In genomic region chr16:88325976-88326375, GRCh38 we compare ENCODE assay signal across 26 cellular contexts. TPM values are rescaled to one million over a fixed set of nuclear protein-coding genes. Genes with fewer than 3 reads are reported as not detected.
DNase-seq lines count a peak whose midpoint lies in the region; ATAC-seq, FAIRE-seq and TF ChIP-seq lines count a peak whose summit lies in the region.
"Had no signal": no experiment of that assay in that cellular context is flagged by ENCODE, and none has a peak within 500 bp of the region (broad histone marks: within the 10 kb centered on the region; RNA-seq: fewer than 3 reads in every experiment).

No MANE protein-coding gene starts in this region.

- peak overlapping the region; percentile 63 for H4K91ac ChIP-seq in mesenchymal stem cell (ENCODE audit: low read length)

- no peak overlapping the region for H3K4me2 ChIP-seq in astrocyte (ENCODE audit: low read length)
- H3K4me2 ChIP-seq in mesenchymal stem cell (ENCODE audit: low read length, poor library complexity, severe bottlenecking), result no peak overlapping the region
- H3K4me2 ChIP-seq: BLaER1 treated with 17β-estradiol and CSF1 and Interleukin-3, amounts not matched to agents 10 nM and 100 nM; GM23338 had no signal

- peak overlapping the region in 1 of 2 experiments; percentile 85 for H3K14ac ChIP-seq in mesenchymal stem cell (ENCODE audit: low read length in 2 of 2)

- H3K4ac ChIP-seq in mesenchymal stem cell (ENCODE audit: low read depth in 1 of 2, low read length in 2 of 2), result no peak overlapping the region

- H3K9ac ChIP-seq in astrocyte (ENCODE audit: low read length), result no peak overlapping the region
- H3K9ac ChIP-seq in mesenchymal stem cell (ENCODE audit: low read length), result no peak overlapping the region
- H3K9ac ChIP-seq: BLaER1 treated with 17β-estradiol and CSF1 and Interleukin-3, amounts not matched to agents 10 nM and 100 nM had no signal

- no peak overlapping the region for H2AK5ac ChIP-seq in mesenchymal stem cell (ENCODE audit: low read length, severe bottlenecking)

- intact Hi-C loops in ascending aorta (cut with DNase I), result no loop called here

- WGBS in mesenchymal stem cell, result 89% methylated on average over 3 of the region's 3 CpGs

- H3K27me3 ChIP-seq in astrocyte (ENCODE audit: insufficient read depth, low read length), result no peaks in the 10 kb centered on the region
- H3K27me3 ChIP-seq in mesenchymal stem cell (ENCODE audit: control insufficient read depth in 1 of 2, insufficient read depth in 1 of 2, low read length in 2 of 2), result no peaks in the 10 kb centered on the region
- no peaks in the 10 kb centered on the region for H3K27me3 ChIP-seq in ascending aorta
- H3K27me3 ChIP-seq: BE2C; BLaER1 treated with 17β-estradiol and CSF1 and Interleukin-3, amounts not matched to agents 10 nM and 100 nM had no signal

- DNase-seq in activated naive CD8-positive, alpha-beta T cell treated with anti-CD3 and anti-CD28 coated beads for 36 hours, result no peak
- DNase-seq in astrocyte (ENCODE audit: low read depth) (no peak), mesenchymal stem cell (no peak), ascending aorta (ENCODE audit: low spot score in 2 of 2) (no peak), left lobe of liver (ENCODE audit: low spot score) (no peak)
- DNase-seq in activated T-cell treated with anti-CD3 and anti-CD28 coated beads, Interleukin-2, amount 50 U/mL, for 24 hours, result no peak
- DNase-seq: ACHN; AML-193; BE2C; CD4-positive, alpha-beta T cell; CD8-positive, alpha-beta memory T cell; DMS 273 treated with DMSO at 0.1 percent for 48 hours; DMS79; EL; GDM1 had no signal

- no peaks in the 10 kb centered on the region for H3K36me3 Mint-ChIP-seq in activated naive CD8-positive, alpha-beta T cell
- no peaks in the 10 kb centered on the region for H3K36me3 Mint-ChIP-seq in activated naive CD8-positive, alpha-beta T cell treated with anti-CD3 and anti-CD28 coated beads for 36 hours
- H3K36me3 Mint-ChIP-seq in astrocyte (ENCODE audit: low read depth, unreplicated experiment), result peaks cover 2% of the 10 kb centered on the region
- H3K36me3 Mint-ChIP-seq in activated T-cell treated with anti-CD3 and anti-CD28 coated beads, Interleukin-2, amount 50 U/mL, for 24 hours (ENCODE audit: low read depth), result no peaks in the 10 kb centered on the region
- H3K36me3 Mint-ChIP-seq: CD14-positive monocyte; CD8-positive, alpha-beta memory T cell had no signal

- H3K27ac ChIP-seq in astrocyte (ENCODE audit: low read depth, low read length), result no peak overlapping the region
- H3K27ac ChIP-seq in mesenchymal stem cell (ENCODE audit: low read length, poor library complexity, severe bottlenecking), result no peak overlapping the region
- no peak overlapping the region for H3K27ac ChIP-seq in ascending aorta
- H3K27ac ChIP-seq: 22Rv1; BLaER1 treated with 17β-estradiol and CSF1 and Interleukin-3, amounts not matched to agents 10 nM and 100 nM had no signal

- peaks cover 1% of the 10 kb centered on the region for H3K27me3 Mint-ChIP-seq in activated naive CD8-positive, alpha-beta T cell
- no peaks in the 10 kb centered on the region for H3K27me3 Mint-ChIP-seq in activated naive CD8-positive, alpha-beta T cell treated with anti-CD3 and anti-CD28 coated beads for 36 hours
- peaks cover 6% of the 10 kb centered on the region for H3K27me3 Mint-ChIP-seq in astrocyte (ENCODE audit: low read depth, unreplicated experiment)
- H3K27me3 Mint-ChIP-seq in activated T-cell treated with anti-CD3 and anti-CD28 coated beads, Interleukin-2, amount 50 U/mL, for 24 hours, result no peaks in the 10 kb centered on the region
- H3K27me3 Mint-ChIP-seq: CD4-positive, alpha-beta T cell had no signal

- H3K9me3 ChIP-seq in astrocyte (ENCODE audit: insufficient read depth, low read depth, low read length) (peaks cover 6% of the 10 kb centered on the region), mesenchymal stem cell (ENCODE audit: control insufficient read depth, low read length) (peaks cover 3% of the 10 kb centered on the region), ascending aorta (no peaks in the 10 kb centered on the region)
- H3K9me3 ChIP-seq: BE2C, HAP-1 had no signal

- H3K36me3 ChIP-seq in astrocyte (ENCODE audit: insufficient read depth, low read length), result no peaks in the 10 kb centered on the region
- H3K36me3 ChIP-seq in mesenchymal stem cell (ENCODE audit: control insufficient read depth in 1 of 2, insufficient read depth in 2 of 2, low read depth in 1 of 2, low read length in 2 of 2), result no peaks in the 10 kb centered on the region
- H3K36me3 ChIP-seq in ascending aorta, result no peaks in the 10 kb centered on the region
- H3K36me3 ChIP-seq: BE2C; BLaER1 treated with 17β-estradiol and CSF1 and Interleukin-3, amounts not matched to agents 10 nM and 100 nM; HAP-1 had no signal

- H4K20me1 ChIP-seq in astrocyte (ENCODE audit: insufficient read depth, low read length), result no peaks in the 10 kb centered on the region

- ATAC-seq in GM19328 (IDR thresholded peaks at IDR 0.05; ENCODE audit: unreplicated experiment) (no peak), left lobe of liver (no peak)
- ATAC-seq: GM12878, GM23338 had no signal

- no peak overlapping the region for H3K18ac ChIP-seq in mesenchymal stem cell (ENCODE audit: low read depth in 1 of 2, low read length in 2 of 2)

- no peak overlapping the region for H4K8ac ChIP-seq in mesenchymal stem cell (ENCODE audit: low read length)

- no peak overlapping the region for H3K4me3 ChIP-seq in astrocyte (ENCODE audit: insufficient read depth, low read depth, low read length)
- no peak overlapping the region for H3K4me3 ChIP-seq in mesenchymal stem cell (ENCODE audit: insufficient read depth in 1 of 2, low read depth in 1 of 2, low read length in 2 of 2)
- no peak overlapping the region for H3K4me3 ChIP-seq in ascending aorta
- H3K4me3 ChIP-seq: BLaER1 treated with 17β-estradiol and CSF1 and Interleukin-3, amounts not matched to agents 10 nM and 100 nM; GM12878; GM23338; HAP-1 had no signal

- H2BK120ac ChIP-seq in mesenchymal stem cell (ENCODE audit: low read depth, low read length), result no peak overlapping the region

- no peak for FAIRE-seq in astrocyte (lab: Jason Lieb, UNC)
- FAIRE-seq: A204.1, D721Med, GM12878, GM19239 had no signal

- no peaks in the 10 kb centered on the region for H3K9me3 Mint-ChIP-seq in activated naive CD8-positive, alpha-beta T cell (ENCODE audit: low read depth)
- H3K9me3 Mint-ChIP-seq in activated naive CD8-positive, alpha-beta T cell treated with anti-CD3 and anti-CD28 coated beads for 36 hours, result no peaks in the 10 kb centered on the region
- H3K9me3 Mint-ChIP-seq in astrocyte (ENCODE audit: unreplicated experiment), result peaks cover 7% of the 10 kb centered on the region
- no peaks in the 10 kb centered on the region for H3K9me3 Mint-ChIP-seq in activated T-cell treated with anti-CD3 and anti-CD28 coated beads, Interleukin-2, amount 50 U/mL, for 24 hours
- H3K9me3 Mint-ChIP-seq: CD4-positive, alpha-beta T cell; CD8-positive, alpha-beta memory T cell had no signal

- H3K23ac ChIP-seq in mesenchymal stem cell (ENCODE audit: low read length in 2 of 2), result no peak overlapping the region

- H3K4me3 Mint-ChIP-seq in activated naive CD8-positive, alpha-beta T cell, result no peak overlapping the region
- no peak overlapping the region for H3K4me3 Mint-ChIP-seq in activated naive CD8-positive, alpha-beta T cell treated with anti-CD3 and anti-CD28 coated beads for 36 hours
- H3K4me3 Mint-ChIP-seq in astrocyte (ENCODE audit: unreplicated experiment), result peak overlapping the region; percentile 36
- no peak overlapping the region for H3K4me3 Mint-ChIP-seq in activated T-cell treated with anti-CD3 and anti-CD28 coated beads, Interleukin-2, amount 50 U/mL, for 24 hours
- H3K4me3 Mint-ChIP-seq: CD14-positive monocyte; CD4-positive, alpha-beta T cell; CD8-positive, alpha-beta memory T cell; GM23338 had no signal

- H3K4me1 ChIP-seq in astrocyte (ENCODE audit: insufficient read depth, low read length), result no peaks in the 10 kb centered on the region
- H3K4me1 ChIP-seq in mesenchymal stem cell (ENCODE audit: control insufficient read depth, insufficient read depth, low read depth, low read length), result peaks cover 19% of the 10 kb centered on the region
- H3K4me1 ChIP-seq in ascending aorta, result no peaks in the 10 kb centered on the region
- H3K4me1 ChIP-seq: BE2C, HAP-1 had no signal

- TF ChIP-seq CTCF in astrocyte (IDR thresholded peaks at IDR 0.05; ENCODE audit: insufficient read depth, low read depth, low read length) (no peak), ascending aorta (IDR thresholded peaks at IDR 0.05) (no peak)

- H2AFZ ChIP-seq in astrocyte (ENCODE audit: low read depth, low read length), result no peak overlapping the region
- no peak overlapping the region for H2AFZ ChIP-seq in mesenchymal stem cell (ENCODE audit: low read depth, low read length)
- H2AFZ ChIP-seq: GM23338 had no signal

- peak overlapping the region; percentile 28 for H3K27ac Mint-ChIP-seq in activated naive CD8-positive, alpha-beta T cell
- no peak overlapping the region for H3K27ac Mint-ChIP-seq in activated naive CD8-positive, alpha-beta T cell treated with anti-CD3 and anti-CD28 coated beads for 36 hours
- H3K27ac Mint-ChIP-seq in astrocyte (ENCODE audit: unreplicated experiment), result no peak overlapping the region
- H3K27ac Mint-ChIP-seq in activated T-cell treated with anti-CD3 and anti-CD28 coated beads, Interleukin-2, amount 50 U/mL, for 24 hours, result no peak overlapping the region
- H3K27ac Mint-ChIP-seq: CD4-positive, alpha-beta T cell; CD8-positive, alpha-beta memory T cell; GM23338 had no signal

- H2BK5ac ChIP-seq in mesenchymal stem cell (ENCODE audit: low read depth, low read length, poor library complexity, severe bottlenecking), result no peak overlapping the region

- no peaks in the 10 kb centered on the region for H3K4me1 Mint-ChIP-seq in activated naive CD8-positive, alpha-beta T cell (ENCODE audit: low read depth)
- no peaks in the 10 kb centered on the region for H3K4me1 Mint-ChIP-seq in activated naive CD8-positive, alpha-beta T cell treated with anti-CD3 and anti-CD28 coated beads for 36 hours
- peaks cover 4% of the 10 kb centered on the region for H3K4me1 Mint-ChIP-seq in astrocyte (ENCODE audit: low read depth, unreplicated experiment)
- no peaks in the 10 kb centered on the region for H3K4me1 Mint-ChIP-seq in activated T-cell treated with anti-CD3 and anti-CD28 coated beads, Interleukin-2, amount 50 U/mL, for 24 hours (ENCODE audit: low read depth)
- H3K4me1 Mint-ChIP-seq: CD14-positive monocyte; CD8-positive, alpha-beta memory T cell; GM23338 had no signal

- H3K79me1 ChIP-seq in mesenchymal stem cell (replicated peaks; ENCODE audit: low read length, poor library complexity, severe bottlenecking), result no peaks in the 10 kb centered on the region

- no peaks in the 10 kb centered on the region for H3K79me2 ChIP-seq in astrocyte (ENCODE audit: insufficient read depth, low read length)

- H2BK15ac ChIP-seq in mesenchymal stem cell (ENCODE audit: low read depth, poor library complexity, severe bottlenecking), result no peak overlapping the region

- H2BK12ac ChIP-seq in mesenchymal stem cell (ENCODE audit: low read length in 2 of 2), result peak overlapping the region in 1 of 2 experiments; percentile 92

RNA-seq across cellular contexts. Expression of gene ZNF469, which starts 56.8 kb away (rescaled TPM):
- 1 to 10 TPM; 1.2 to 1.3 TPM for total RNA-seq in activated naive CD8-positive, alpha-beta T cell treated with anti-CD3 and anti-CD28 coated beads for 36 hours
- total RNA-seq in astrocyte (17.7 and 29.4 TPM in 2 replicates), ascending aorta (3.0 TPM), left lobe of liver (0.38 TPM)
- polyA plus RNA-seq in mesenchymal stem cell (2013, experiment 1 of 2), result 11.1 TPM
- polyA plus RNA-seq in mesenchymal stem cell (2013, experiment 2 of 2), result 10.4 TPM
